In genomic region chr5:73606206-73606753, GRCh38 we compare ENCODE assay signal across 26 cellular contexts. TPM values are rescaled to one million over a fixed set of nuclear protein-coding genes. Genes with fewer than 3 reads are reported as not detected.
DNase-seq lines count a peak whose midpoint lies in the region; ATAC-seq and TF ChIP-seq lines count a peak whose summit lies in the region.
"Had no signal": no experiment of that assay in that cellular context is flagged by ENCODE, and none has a peak within 500 bp of the region (broad histone marks: within the 10 kb centered on the region; RNA-seq: fewer than 3 reads in every experiment).

No MANE protein-coding gene starts in this region.

- intact Hi-C loops in body of pancreas (cut with DNase I) (no loop called here), mucosa of descending colon (cut with DNase I, micrococcal nuclease) (loop anchor here in 1 of 2 donors (10.0 kb wide), 1 partner anchor 89 kb away; no protein-coding TSS in a partner anchor), psoas muscle (cut with DNase I) (no loop called here), right cardiac atrium (cut with DNase I) (no loop called here)

- H3K9me3 ChIP-seq in Loucy (ENCODE audit: insufficient read depth, low read depth, low read length) (peaks cover 4% of the 10 kb centered on the region; the same call in 1 of the 2 replicates), body of pancreas (no peaks in the 10 kb centered on the region), mucosa of descending colon (no peaks in the 10 kb centered on the region), psoas muscle (no peaks in the 10 kb centered on the region), right cardiac atrium (ENCODE audit: control insufficient read depth, low read length) (no peaks in the 10 kb centered on the region)
- H3K9me3 ChIP-seq: SK-N-SH had no signal

- peaks cover 4% of the 10 kb centered on the region for H3K4me1 ChIP-seq in Loucy (ENCODE audit: insufficient read depth, low read length, poor library complexity, severe bottlenecking)
- H3K4me1 ChIP-seq in body of pancreas = peaks cover 25% of the 10 kb centered on the region
- no peaks in the 10 kb centered on the region for H3K4me1 ChIP-seq in mucosa of descending colon (ENCODE audit: low read depth)
- no peaks in the 10 kb centered on the region for H3K4me1 ChIP-seq in psoas muscle
- no peaks in the 10 kb centered on the region for H3K4me1 ChIP-seq in right cardiac atrium (ENCODE audit: control insufficient read depth, insufficient read depth, low read length)
- H3K4me1 ChIP-seq: BLaER1 treated with 17β-estradiol and CSF1 and Interleukin-3, amounts not matched to agents 10 nM and 100 nM had no signal

- no peaks in the 10 kb centered on the region for H4K20me1 ChIP-seq in Loucy (ENCODE audit: insufficient read depth, low read length, poor library complexity, severe bottlenecking)
- H4K20me1 ChIP-seq: BLaER1 treated with 17β-estradiol and CSF1 and Interleukin-3, amounts not matched to agents 10 nM and 100 nM had no signal

- H3F3A ChIP-seq in Loucy (ENCODE audit: low read depth) = no peaks in the 10 kb centered on the region

- H3K27ac ChIP-seq in C4-2B = peak overlapping the region; percentile 61
- H3K27ac ChIP-seq in body of pancreas = peak overlapping the region in 2 of 4 donors; percentile 47 to 78
- H3K27ac ChIP-seq in psoas muscle = no peak overlapping the region
- no peak overlapping the region for H3K27ac ChIP-seq in right cardiac atrium (ENCODE audit: low read length)
- H3K27ac ChIP-seq: BLaER1 treated with 17β-estradiol and CSF1 and Interleukin-3, amounts not matched to agents 10 nM and 100 nM had no signal

- 41 to 51% methylated on average over 3 of the region's 3 CpGs for WGBS in body of pancreas, 2 donors
- WGBS in psoas muscle, 3 donors = 48 to 60% (median 57%) methylated on average over 3 of the region's 3 CpGs
- 49% methylated on average over 3 of the region's 3 CpGs for WGBS in right cardiac atrium

- ATAC-seq in body of pancreas (peak; percentile 39), mucosa of descending colon (peak; percentile 27), psoas muscle (no peak), right cardiac atrium (no peak)
- ATAC-seq: activated naive CD4-positive, alpha-beta T cell treated with anti-CD3 and anti-CD28 coated beads, Interleukin-2, amount 50 U/mL, for 72 hours; natural killer cell had no signal

- no peak overlapping the region for H3K9ac ChIP-seq in Loucy (ENCODE audit: low read depth, low read length, poor library complexity, severe bottlenecking)
- H3K9ac ChIP-seq: BLaER1 treated with 17β-estradiol and CSF1 and Interleukin-3, amounts not matched to agents 10 nM and 100 nM; SK-N-SH had no signal

- H3K4me3 ChIP-seq in Loucy (ENCODE audit: low read length, poor library complexity, severe bottlenecking) = no peak overlapping the region
- H3K4me3 ChIP-seq in body of pancreas = no peak overlapping the region
- H3K4me3 ChIP-seq in mucosa of descending colon = no peak overlapping the region
- H3K4me3 ChIP-seq in psoas muscle = no peak overlapping the region
- no peak overlapping the region for H3K4me3 ChIP-seq in right cardiac atrium (ENCODE audit: low read length)
- H3K4me3 ChIP-seq: BLaER1 treated with 17β-estradiol and CSF1 and Interleukin-3, amounts not matched to agents 10 nM and 100 nM; MG63; smooth muscle cell had no signal

- no peaks in the 10 kb centered on the region for H3K9me2 ChIP-seq in Loucy (replicated peaks; ENCODE audit: low read depth, low read length)
- H3K9me2 ChIP-seq: SK-N-SH had no signal

- no peak overlapping the region for H3K4me2 ChIP-seq in Loucy (ENCODE audit: low read depth, low read length, poor library complexity, severe bottlenecking)
- H3K4me2 ChIP-seq: BLaER1 treated with 17β-estradiol and CSF1 and Interleukin-3, amounts not matched to agents 10 nM and 100 nM; SK-N-SH; smooth muscle cell had no signal

- H3K36me3 ChIP-seq in Loucy (ENCODE audit: insufficient read depth, low read length) (no peaks in the 10 kb centered on the region), body of pancreas (replicated peaks in 1 of 2; ENCODE audit: insufficient read depth in 1 of 2, low read depth in 2 of 2) (no peaks in the 10 kb centered on the region), mucosa of descending colon (ENCODE audit: low read depth) (no peaks in the 10 kb centered on the region), psoas muscle (ENCODE audit: insufficient read depth in 1 of 2, low read depth in 1 of 2) (no peaks in the 10 kb centered on the region)
- H3K36me3 ChIP-seq: BLaER1 treated with 17β-estradiol and CSF1 and Interleukin-3, amounts not matched to agents 10 nM and 100 nM; MG63 had no signal

- H2AFZ ChIP-seq in Loucy (ENCODE audit: low read length) = no peak overlapping the region; the same call in 1 of the 2 replicates

- DNase-seq in body of pancreas (peak in 1 of 4 donors; percentile 27), mucosa of descending colon (no peak), psoas muscle (no peak), foreskin melanocyte (no peak), right cardiac atrium (no peak)
- no peak for DNase-seq in central memory CD4-positive, alpha-beta T cell
- DNase-seq: activated CD4-positive, alpha-beta memory T cell treated with anti-CD3 and anti-CD28 coated beads, Interleukin-2, amount 10 ng/mL, durations not matched to agents 7 days and 5 days; activated CD4-positive, alpha-beta T cell treated with anti-CD3 and anti-CD28 coated beads for 1 hour; caudate nucleus; COR-L47; DMS79 treated with DMSO at 0.1 percent for 48 hours; islet precursor cell; MG63; natural killer cell; NCI-H1105 treated with DMSO at 0.1 percent for 48 hours; NCI-H2029 treated with DMSO at 0.1 percent for 48 hours; NCI-H526 treated with DMSO at 0.1 percent for 48 hours; occipital lobe; SK-N-SH; stimulated activated CD4-positive, alpha-beta T cell treated with anti-CD3 and anti-CD28 coated beads, Interleukin-2, amount 100 ng/mL, for 48 hours had no signal

- TF ChIP-seq POLR2A in body of pancreas (IDR thresholded peaks at IDR 0.05) = no peak

- TF ChIP-seq CTCF in C4-2B (conservative IDR thresholded peaks at IDR 0.05) (peak; percentile 31), Loucy (conservative IDR thresholded peaks at IDR 0.05; ENCODE audit: low read length) (0 out of 2 replicates have a peak, but pooled peaks have one; percentile 9), body of pancreas (IDR thresholded peaks at IDR 0.05) (no peak), mucosa of descending colon (IDR thresholded peaks at IDR 0.05) (no peak), psoas muscle (IDR thresholded peaks at IDR 0.05) (no peak)

- no peaks in the 10 kb centered on the region for H3K79me2 ChIP-seq in Loucy (ENCODE audit: insufficient read depth, low read length)

- H3K27me3 ChIP-seq in Loucy (ENCODE audit: insufficient read depth, low read length, poor library complexity, severe bottlenecking) (no peaks in the 10 kb centered on the region), body of pancreas (no peaks in the 10 kb centered on the region), psoas muscle (ENCODE audit: insufficient read depth in 3 of 3, low read length in 2 of 3) (no peaks in the 10 kb centered on the region), right cardiac atrium (ENCODE audit: control insufficient read depth, insufficient read depth) (no peaks in the 10 kb centered on the region)
- H3K27me3 ChIP-seq: BLaER1 treated with 17β-estradiol and CSF1 and Interleukin-3, amounts not matched to agents 10 nM and 100 nM; MG63 had no signal

RNA-seq across cellular contexts. Expression of gene ARHGEF28, which starts 19.7 kb away (rescaled TPM):
- total RNA-seq in body of pancreas = 10 to 100 TPM; 63.0 to 67.2 TPM
- 10 to 100 TPM in 2 of 3 donors, 1 to 10 TPM in 1; 5.4 to 21.7 (median 11.6) TPM for total RNA-seq in mucosa of descending colon
- total RNA-seq in psoas muscle = 1 to 10 TPM in 3 of 4 donors, under 1 TPM in 1; 0.69 to 1.3 (median 1.1) TPM
- polyA plus RNA-seq in psoas muscle = under 1 TPM; 0.39 to 1.00 (median 0.93) TPM
- 1 to 10 TPM; 1.1 to 1.7 (median 1.5) TPM for total RNA-seq in right cardiac atrium
- polyA plus RNA-seq in right cardiac atrium = 1.3 TPM
- total RNA-seq: activated CD4-positive, alpha-beta memory T cell treated with anti-CD3 and anti-CD28 coated beads, Interleukin-2, amount 10 ng/mL, durations not matched to agents 7 days and 5 days had no signal
- polyA plus RNA-seq: IgD-negative memory B cell had no signal

RNA-seq across cellular contexts. Expression of gene UTP15, which starts 40.7 kb away (rescaled TPM):
- total RNA-seq in body of pancreas (10 to 100 TPM in 1 of 2 donors, 1 to 10 TPM in 1; 4.2 to 27.4 TPM), mucosa of descending colon (10 to 100 TPM; 11.9 to 15.0 (median 13.5) TPM), psoas muscle (10 to 100 TPM; 12.4 to 21.2 (median 17.6) TPM), right cardiac atrium (10 to 100 TPM in 3 of 4 donors, 1 to 10 TPM in 1; 9.1 to 13.4 (median 11.7) TPM)
- polyA plus RNA-seq in psoas muscle (10 to 100 TPM in 1 of 3 donors, 1 to 10 TPM in 2; 7.9 to 11.7 (median 9.4) TPM), right cardiac atrium (3.4 TPM)

RNA-seq across cellular contexts. Expression of gene ANKRA2, which starts 40.8 kb away (rescaled TPM):
- 10 to 100 TPM in 1 of 2 donors, 1 to 10 TPM in 1; 5.9 to 12.7 TPM for total RNA-seq in body of pancreas
- total RNA-seq in mucosa of descending colon = 10 to 100 TPM; 20.8 to 23.8 (median 23.1) TPM
- total RNA-seq in psoas muscle = 10 to 100 TPM in 1 of 4 donors, 1 to 10 TPM in 3; 7.8 to 12.2 (median 9.0) TPM
- polyA plus RNA-seq in psoas muscle = 10 to 100 TPM in 1 of 3 donors, 1 to 10 TPM in 2; 5.0 to 11.5 (median 5.5) TPM
- 10 to 100 TPM; 13.3 to 16.5 (median 15.1) TPM for total RNA-seq in right cardiac atrium
- 15.4 TPM for polyA plus RNA-seq in right cardiac atrium

Comparison
In these comparisons a context has a peak if more than half of its experiments do, and no peak if none do; other contexts are left out.
1. CTCF ChIP-seq: peak in C4-2B (single experiment) and Loucy (single experiment); none in body of pancreas (0 of 7), mucosa of descending colon (single experiment) and psoas muscle (single experiment).
2. ATAC-seq: peak in body of pancreas (single experiment) and mucosa of descending colon (single experiment); none in psoas muscle (0 of 4) and right cardiac atrium (0 of 2).